Comparison of ENCODE assay signal across 15 cellular contexts in the genomic region with DNA sequence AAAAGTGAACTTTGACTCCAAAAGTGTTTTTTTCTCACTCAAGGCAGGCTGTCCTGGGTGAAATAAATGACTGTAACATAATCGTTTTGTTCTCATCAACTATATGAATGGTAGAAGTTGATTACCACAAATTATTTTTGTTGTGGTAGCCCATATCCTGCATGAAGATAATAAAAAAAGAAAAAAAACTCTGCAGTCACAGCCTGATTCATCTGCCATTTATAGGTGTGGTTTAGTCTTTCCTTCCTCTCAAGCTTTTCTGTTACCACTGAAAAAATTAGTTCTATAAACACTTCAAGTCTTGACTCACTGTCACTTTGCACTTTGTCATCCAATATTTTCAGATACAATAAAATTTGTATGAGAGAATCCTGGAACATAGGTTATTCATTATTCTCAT.
A peak's percentile ranks its signal among the peaks of the same experiment; 100 is the strongest.
DNase-seq lines count a peak whose midpoint lies in the region; ATAC-seq, FAIRE-seq and TF ChIP-seq lines count a peak whose summit lies in the region.
"Had no signal": no experiment of that assay in that cellular context is flagged by ENCODE, and none has a peak within 500 bp of the region (broad histone marks: within the 10 kb centered on the region; RNA-seq: fewer than 3 reads in every experiment).

No MANE protein-coding gene starts in this region.

- H4K20me1 ChIP-seq in DOHH2 (ENCODE audit: control insufficient read depth, insufficient read depth, low read depth, low read length) (no peaks in the 10 kb centered on the region), endothelial cell of umbilical vein (replicated peaks; ENCODE audit: control insufficient read depth, extremely low read depth, insufficient read depth, low read length) (no peaks in the 10 kb centered on the region), H9 (ENCODE audit: control insufficient read depth, insufficient read depth, insufficient read length) (no peaks in the 10 kb centered on the region), PC-3 (ENCODE audit: low read length) (no peaks in the 10 kb centered on the region)

- DNase-seq in H4 (ENCODE audit: low spot score) (peak; percentile 46), NOMO-1 treated with dmso at 0.1 percent for 144 hours (lab: John Stamatoyannopoulos, UW; ENCODE audit: unreplicated experiment) (peak; percentile 80), endothelial cell of umbilical vein (ENCODE audit: low read depth, low spot score) (no peak), H9 (no peak), PC-3 (no peak), NCI-H128 (lab: John Stamatoyannopoulos, UW; ENCODE audit: unreplicated experiment) (no peak)
- DNase-seq: COR-L47; mesendoderm; NCI-H1417; NCI-H748 treated with DMSO at 0.1 percent for 48 hours; posterior cingulate gyrus; stimulated activated CD4-positive, alpha-beta T cell treated with anti-CD3 and anti-CD28 coated beads, Interleukin-4, amount 100 ng/mL, for 1 hour had no signal

- no peaks in the 10 kb centered on the region for H3K27me3 Mint-ChIP-seq in H9 (ENCODE audit: low read depth)

- WGBS in H9 (ENCODE audit: extremely low coverage, insufficient read length, low lambda C conversion rate), result no CpG with 5 or more reads among the region's 1 CpG

- H3K4me2 ChIP-seq in DOHH2 (ENCODE audit: low read length), result peak overlapping the region; percentile 31; the same call in 1 of the 2 replicates
- H3K4me2 ChIP-seq in endothelial cell of umbilical vein (ENCODE audit: insufficient read depth, low read length), result no peak overlapping the region
- no peak overlapping the region for H3K4me2 ChIP-seq in H9 (ENCODE audit: insufficient read depth, insufficient read length, low read length)
- H3K4me2 ChIP-seq in PC-3 (ENCODE audit: low read length), result no peak overlapping the region

- no peak overlapping the region for H4K91ac ChIP-seq in H9 (ENCODE audit: insufficient read length, low read depth, low read length)

- no peak overlapping the region for H4K8ac ChIP-seq in H9 (replicated peaks; ENCODE audit: insufficient read length, low read depth, low read length)

- no peak overlapping the region for H3K9ac ChIP-seq in endothelial cell of umbilical vein (replicated peaks; ENCODE audit: extremely low read depth, insufficient read depth, low read length)
- no peak overlapping the region for H3K9ac ChIP-seq in H9 (ENCODE audit: extremely low read depth, insufficient read length, low read length)
- no peak overlapping the region for H3K9ac ChIP-seq in PC-3 (ENCODE audit: low read length)

- H3K9me2 ChIP-seq in DOHH2 (replicated peaks; ENCODE audit: control insufficient read depth, low read length) (no peaks in the 10 kb centered on the region), PC-3 (replicated peaks; ENCODE audit: low read length) (no peaks in the 10 kb centered on the region)

- H2BK120ac ChIP-seq in H9 (ENCODE audit: low read depth, low read length, poor library complexity, severe bottlenecking), result no peak overlapping the region

- H3K23ac ChIP-seq in H9 (ENCODE audit: insufficient read length, low read depth, low read length), result no peak overlapping the region

- H3K9me1 ChIP-seq in endothelial cell of umbilical vein (replicated peaks; ENCODE audit: control insufficient read depth, extremely low read depth, insufficient read depth, low read length), result no peaks in the 10 kb centered on the region

- H3K27ac ChIP-seq in DOHH2 (ENCODE audit: low read depth, low read length) (no peak overlapping the region), endothelial cell of umbilical vein (ENCODE audit: insufficient read depth, low read depth, low read length) (no peak overlapping the region), H9 (ENCODE audit: insufficient read length, low read depth, low read length) (no peak overlapping the region), PC-3 (ENCODE audit: low read length) (no peak overlapping the region)
- H3K27ac ChIP-seq: HL-60 had no signal

- no peak overlapping the region for H3K27ac Mint-ChIP-seq in H9

- no peak overlapping the region for H2BK12ac ChIP-seq in H9 (ENCODE audit: insufficient read length, low read depth, low read length)

- no peak for TF ChIP-seq POLR2A in endothelial cell of umbilical vein (IDR thresholded peaks at IDR 0.05; ENCODE audit: low read depth, low read length)

- H2BK20ac ChIP-seq in H9 (ENCODE audit: low read depth, low read length, poor library complexity, severe bottlenecking), result no peak overlapping the region

- CTCF ChIA-PET in endothelial cell of umbilical vein (lab: Charles Lee), result interaction anchor here (1.9 kb wide), 1 partner anchor 12 kb away, joined by 7 read pairs; no protein-coding TSS in a partner anchor
- CTCF ChIA-PET in PC-3 (lab: Charles Lee), result no interaction called here

- intact Hi-C loops in endothelial cell of umbilical vein (cut with micrococcal nuclease), result no loop called here
- intact Hi-C loops in PC-3 (cut with micrococcal nuclease), result no loop called here

- H3K79me2 ChIP-seq in DOHH2 (ENCODE audit: control insufficient read depth, low read length), result no peaks in the 10 kb centered on the region
- H3K79me2 ChIP-seq in endothelial cell of umbilical vein (ENCODE audit: control insufficient read depth, insufficient read depth, low read length), result no peaks in the 10 kb centered on the region
- H3K79me2 ChIP-seq in H9 (ENCODE audit: insufficient read depth, low read length), result no peaks in the 10 kb centered on the region
- H3K79me2 ChIP-seq in PC-3 (ENCODE audit: low read length), result no peaks in the 10 kb centered on the region

- ATAC-seq in PC-3 (no peak), HG03520 (IDR thresholded peaks at IDR 0.05; ENCODE audit: unreplicated experiment) (no peak)

- no peak overlapping the region for H4K5ac ChIP-seq in H9 (ENCODE audit: insufficient read length, low read depth, low read length)

- no peak for FAIRE-seq in endothelial cell of umbilical vein (lab: Jason Lieb, UNC)

- BruUV-seq in endothelial cell of umbilical vein (replicated peaks; lab: Mats Ljungman, UMichigan) (no TSS peak), PC-3 (replicated peaks; lab: Mats Ljungman, UMichigan) (no TSS peak)

- dilution Hi-C loops in endothelial cell of umbilical vein (cut with MboI; ENCODE audit: extremely low pct_ligation_motif_present, low sequenced_read_pairs), result no loop called here

- no peaks in the 10 kb centered on the region for H3K4me1 Mint-ChIP-seq in H9

- H3F3A ChIP-seq in DOHH2 (ENCODE audit: control insufficient read depth, insufficient read depth) (peaks cover 2% of the 10 kb centered on the region; the same call in 1 of the 2 replicates), PC-3 (ENCODE audit: low read length, unreplicated experiment) (no peaks in the 10 kb centered on the region)

- no peak overlapping the region for H2AK5ac ChIP-seq in H9 (ENCODE audit: insufficient read length, low read length)

- no peak overlapping the region for H3K18ac ChIP-seq in H9 (ENCODE audit: insufficient read length, low read depth, low read length)

- no peak overlapping the region for H2BK15ac ChIP-seq in H9 (ENCODE audit: low read depth, low read length)

- H3K4me3 ChIP-seq in DOHH2 (ENCODE audit: low read length), result no peak overlapping the region
- H3K4me3 ChIP-seq in endothelial cell of umbilical vein (replicated peaks in 1 of 3; ENCODE audit: insufficient read depth in 1 of 3, low read depth in 1 of 3, low read length in 3 of 3), result no peak overlapping the region
- no peak overlapping the region for H3K4me3 ChIP-seq in PC-3 (ENCODE audit: low read length)

- no peaks in the 10 kb centered on the region for H3K79me1 ChIP-seq in H9 (ENCODE audit: insufficient read depth, low read depth, low read length, poor library complexity, severe bottlenecking)

- no peak overlapping the region for H3K4ac ChIP-seq in H9 (ENCODE audit: low read depth, low read length)

- H3K56ac ChIP-seq in H9 (ENCODE audit: insufficient read length, low read depth, low read length), result no peak overlapping the region

- H3K14ac ChIP-seq in H9 (ENCODE audit: insufficient read depth, low read length), result no peak overlapping the region

- H3T11ph ChIP-seq in H9 (ENCODE audit: low read length), result no peak overlapping the region

- H3K9me3 Mint-ChIP-seq in H9, result no peaks in the 10 kb centered on the region

- no peak overlapping the region for H2AFZ ChIP-seq in endothelial cell of umbilical vein (ENCODE audit: low read depth, low read length)
- no peak overlapping the region for H2AFZ ChIP-seq in H9 (ENCODE audit: low read length)
- no peak overlapping the region for H2AFZ ChIP-seq in PC-3 (ENCODE audit: low read length)

- H3K9me3 ChIP-seq in DOHH2 (ENCODE audit: control insufficient read depth, insufficient read depth, low read length) (no peaks in the 10 kb centered on the region), endothelial cell of umbilical vein (replicated peaks; ENCODE audit: control insufficient read depth, insufficient read depth, low read length) (no peaks in the 10 kb centered on the region), H9 (ENCODE audit: control insufficient read depth, low read depth, low read length) (no peaks in the 10 kb centered on the region), PC-3 (ENCODE audit: low read length) (no peaks in the 10 kb centered on the region)

- H2BK5ac ChIP-seq in H9 (ENCODE audit: insufficient read length, low read length), result no peak overlapping the region

- H3K4me1 ChIP-seq in DOHH2 (ENCODE audit: control insufficient read depth, low read length) (peaks cover 12% of the 10 kb centered on the region), endothelial cell of umbilical vein (ENCODE audit: control insufficient read depth, extremely low read depth, insufficient read depth, low read length) (no peaks in the 10 kb centered on the region), H9 (ENCODE audit: insufficient read depth, low read length) (no peaks in the 10 kb centered on the region), PC-3 (ENCODE audit: insufficient read depth, low read length) (no peaks in the 10 kb centered on the region)

- POLR2A ChIA-PET in endothelial cell of umbilical vein (lab: Charles Lee), result no interaction called here
- POLR2A ChIA-PET in PC-3 (lab: Charles Lee; ENCODE audit: unreplicated experiment), result no interaction called here

- no peaks in the 10 kb centered on the region for H3K36me3 Mint-ChIP-seq in H9 (ENCODE audit: insufficient read depth in 1 of 3, low read depth in 3 of 3)

- H3K4me3 Mint-ChIP-seq in H9, result no peak overlapping the region

- TF ChIP-seq CTCF in DOHH2 (IDR thresholded peaks at IDR 0.05; ENCODE audit: low read depth, low read length, poor library complexity, severe bottlenecking) (no peak), endothelial cell of umbilical vein (IDR thresholded peaks at IDR 0.05; ENCODE audit: extremely low read depth in 1 of 2, insufficient read depth in 1 of 2, low read depth in 1 of 2, low read length in 2 of 2) (no peak), H9 (conservative IDR thresholded peaks at IDR 0.05) (no peak), PC-3 (conservative IDR thresholded peaks at IDR 0.05; ENCODE audit: low read depth, low read length) (no peak)

- no peaks in the 10 kb centered on the region for H3K36me3 ChIP-seq in DOHH2 (ENCODE audit: control insufficient read depth, low read length)
- H3K36me3 ChIP-seq in endothelial cell of umbilical vein (ENCODE audit: control insufficient read depth in 2 of 2, extremely low read depth in 1 of 2, insufficient read depth in 2 of 2, low read length in 2 of 2), result no peaks in the 10 kb centered on the region
- no peaks in the 10 kb centered on the region for H3K36me3 ChIP-seq in PC-3 (ENCODE audit: low read depth, low read length)

- peaks cover 2% of the 10 kb centered on the region; the same call in 1 of the 2 replicates for H3K27me3 ChIP-seq in DOHH2 (ENCODE audit: control insufficient read depth, low read length)
- no peaks in the 10 kb centered on the region for H3K27me3 ChIP-seq in endothelial cell of umbilical vein (ENCODE audit: control insufficient read depth in 2 of 2, insufficient read depth in 2 of 2, low read length in 2 of 2)
- H3K27me3 ChIP-seq in H9 (ENCODE audit: insufficient read depth, low read length), result no peaks in the 10 kb centered on the region
- H3K27me3 ChIP-seq in PC-3 (ENCODE audit: low read length), result 0 out of 2 replicates have a peak, but pooled peaks cover 4% of the 10 kb centered on the region

- H3K23me2 ChIP-seq in H9 (ENCODE audit: insufficient read length, low read depth, low read length, poor library complexity, severe bottlenecking), result no peaks in the 10 kb centered on the region

Comparison
In these comparisons a context has a peak if more than half of its experiments do, and no peak if none do; other contexts are left out.
1. DNase-seq: peak in H4 (single experiment) and NOMO-1 treated with dmso at 0.1 percent for 144 hours (single experiment); none in endothelial cell of umbilical vein (single experiment), H9 (single experiment), PC-3 (single experiment) and NCI-H128 (single experiment).